ENCODE assay signal across 8 cellular contexts in the genomic region with DNA sequence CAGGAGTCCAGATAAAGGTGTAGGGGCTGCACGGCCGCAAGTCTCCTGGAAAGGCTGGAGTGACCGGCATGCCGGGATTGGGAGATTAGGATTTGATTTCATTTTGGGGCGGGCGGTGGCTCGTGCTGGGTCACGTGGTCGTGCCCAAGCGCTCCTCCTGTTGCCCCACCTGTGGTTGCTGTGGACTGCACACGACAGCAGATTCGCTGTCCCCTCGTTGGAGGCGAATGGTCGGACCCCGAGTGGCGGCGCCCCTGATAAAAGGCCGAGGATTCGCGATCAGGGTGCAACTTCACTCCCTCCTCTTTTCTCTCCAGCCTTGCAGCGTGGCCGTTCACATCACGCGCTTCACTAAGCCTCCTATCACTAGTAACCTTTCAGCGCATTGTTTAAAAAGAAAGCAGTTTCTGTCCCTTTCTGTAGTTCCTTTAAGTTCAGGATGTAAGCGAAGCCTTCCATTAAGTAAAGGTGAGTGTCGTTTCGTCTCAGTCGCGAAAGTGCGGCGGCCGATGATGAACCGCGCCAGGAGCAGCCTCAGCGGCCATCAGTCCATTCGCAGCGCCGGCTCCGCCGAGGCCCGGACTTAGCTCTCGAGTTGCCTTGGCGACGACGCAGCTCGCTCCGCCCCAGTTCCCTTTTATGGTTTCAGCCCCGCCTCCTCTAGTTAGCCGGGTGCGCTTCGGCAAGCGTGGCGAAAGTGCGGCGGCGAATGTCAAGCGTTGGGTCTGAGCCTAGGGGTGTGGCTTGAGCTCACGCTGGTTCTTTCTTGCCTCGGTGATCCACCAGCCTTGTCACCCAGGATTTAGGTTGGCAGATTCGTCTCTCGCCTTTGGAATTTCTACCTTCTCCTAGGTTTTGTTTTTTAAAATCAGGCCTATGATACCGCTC. TPM values are rescaled to one million over a fixed set of nuclear protein-coding genes. Genes with fewer than 3 reads are reported as not detected.
DNase-seq lines count a peak whose midpoint lies in the region; ATAC-seq and TF ChIP-seq lines count a peak whose summit lies in the region.

No MANE protein-coding gene starts in this region.

- TSS peak; percentile 52 for BruUV-seq in A673 (replicated peaks; lab: Mats Ljungman, UMichigan)

- CTCF ChIA-PET in A673 (lab: Charles Lee), result interaction anchor here (1.2 kb wide), 1 partner anchor 247 kb away, joined by 4 read pairs; no protein-coding TSS in a partner anchor

- H3K9me3 ChIP-seq in A673 (ENCODE audit: low read depth, low read length, poor library complexity, severe bottlenecking), result no peaks in the 10 kb centered on the region

- H3K27ac ChIP-seq in A673 (ENCODE audit: low read depth, low read length, poor library complexity, severe bottlenecking), result peak overlapping the region; percentile 99

- peaks cover 8% of the 10 kb centered on the region for H3K36me3 ChIP-seq in A673 (ENCODE audit: insufficient read depth, low read length, poor library complexity, severe bottlenecking)

- DNase-seq in A673 (ENCODE audit: low spot score), result peak; percentile 99
- DNase-seq in NCI-H510A (lab: John Stamatoyannopoulos, UW), result peak; percentile 97
- DNase-seq in activated CD4-positive, alpha-beta T cell treated with anti-CD3 and anti-CD28 coated beads, Interleukin-2, amount 50 U/mL, for 24 hours (ENCODE audit: low read depth in 1 of 2, low spot score in 1 of 2), result peak; percentile 77 to 94
- peak; percentile 99 for DNase-seq in dedifferentiated amniotic fluid mesenchymal stem cell (ENCODE audit: extremely low spot score)
- peak; percentile 99 for DNase-seq in left kidney (ENCODE audit: low read depth, low spot score)
- DNase-seq in stimulated activated CD4-positive, alpha-beta T cell treated with anti-CD3 and anti-CD28 coated beads, Interleukin-1b, Interleukin-23, amount 100 ng/mL, for 4 hours (ENCODE audit: low read depth in 2 of 2), result peak; percentile 96 to 97

- H3K27me3 ChIP-seq in A673 (replicated peaks; ENCODE audit: insufficient read depth, low read depth, low read length, poor library complexity), result no peaks in the 10 kb centered on the region

- H3K4me3 ChIP-seq in A673 (ENCODE audit: low read depth, low read length, poor library complexity, severe bottlenecking), result peak overlapping the region; percentile 99

- ATAC-seq in GM18868 (IDR thresholded peaks at IDR 0.05; ENCODE audit: unreplicated experiment) (peak; percentile 71), HG03108 (IDR thresholded peaks at IDR 0.05; ENCODE audit: unreplicated experiment) (peak; percentile 61)

- no peak for TF ChIP-seq CTCF in A673 (conservative IDR thresholded peaks at IDR 0.05; ENCODE audit: low read depth, low read length)

- POLR2A ChIA-PET in A673 (lab: Charles Lee; ENCODE audit: low non-redundant PET), result interaction anchor here (0.6 kb wide), 1 partner anchor 78 kb away, joined by 6 read pairs; no protein-coding TSS in a partner anchor

- intact Hi-C loops in A673 (cut with micrococcal nuclease; ENCODE audit: unreplicated experiment), result loop anchor here (5.0 kb wide), 1 partner anchor 89 kb away; a partner anchor contains a TSS

- peaks cover 12% of the 10 kb centered on the region for H3K4me1 ChIP-seq in A673 (ENCODE audit: insufficient read depth, low read length, poor library complexity, severe bottlenecking)

RNA-seq across cellular contexts. Expression of a gene that starts 1.7 kb away (rescaled TPM):
- total RNA-seq in A673 (2021), result 33.6 and 34.0 TPM in 2 replicates

RNA-seq across cellular contexts. Expression of a gene that starts 12.2 kb away (rescaled TPM):
- total RNA-seq in A673 (2021), result 34.0 and 34.5 TPM in 2 replicates

RNA-seq across cellular contexts. Expression of a gene that starts 15.0 kb away (rescaled TPM):
- total RNA-seq in A673 (2021), result 2.9 and 3.0 TPM in 2 replicates

RNA-seq across cellular contexts. Expression of a gene that starts 52.4 kb away (rescaled TPM):
- total RNA-seq in A673 (2021), result 104 and 109 TPM in 2 replicates

Comparison
In these comparisons a context has a peak if more than half of its experiments do, and no peak if none do; other contexts are left out.
1. Peak in every context shown above with its lines: DNase-seq, ATAC-seq, H3K4me3 ChIP-seq and H3K27ac ChIP-seq.